In the genomic region with DNA sequence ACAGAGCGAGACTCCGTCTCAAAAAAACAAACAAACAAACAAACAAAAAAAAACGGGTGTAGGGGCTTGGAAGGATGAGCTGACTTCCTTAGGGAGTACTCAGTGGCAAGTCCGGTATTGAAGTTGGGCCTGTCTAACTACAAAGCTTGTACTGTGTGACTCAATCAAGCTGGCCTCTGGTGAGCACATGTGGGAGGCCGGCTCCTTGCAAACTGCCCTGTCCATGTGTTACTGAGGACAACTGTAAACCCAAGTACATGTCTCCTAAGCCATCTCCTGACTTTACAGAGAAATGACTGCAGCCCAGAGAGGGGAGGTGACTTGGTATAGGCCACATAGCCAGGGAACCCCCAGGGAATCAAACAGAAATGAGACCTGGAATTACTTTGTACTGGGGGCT, we compare ENCODE assay signal across 22 cellular contexts. TPM values are rescaled to one million over a fixed set of nuclear protein-coding genes. Genes with fewer than 3 reads are reported as not detected.
DNase-seq lines count a peak whose midpoint lies in the region; ATAC-seq and TF ChIP-seq lines count a peak whose summit lies in the region.
"Had no signal": no experiment of that assay in that cellular context is flagged by ENCODE, and none has a peak within 500 bp of the region (broad histone marks: within the 10 kb centered on the region; RNA-seq: fewer than 3 reads in every experiment).

No MANE protein-coding gene starts in this region.

- H3K4me1 ChIP-seq in adipocyte (ENCODE audit: control insufficient read depth, insufficient read depth, low read length) (peaks cover 10% of the 10 kb centered on the region), suprapubic skin (peaks cover 8% of the 10 kb centered on the region)
- H3K4me1 ChIP-seq: ascending aorta had no signal

- TF ChIP-seq EP300 in suprapubic skin (IDR thresholded peaks at IDR 0.05) = no peak

- DNase-seq in HCEC 1CT (peak; percentile 23), adipocyte (ENCODE audit: low read depth) (peak; percentile 30), foreskin fibroblast (peak; percentile 57 to 83), suprapubic skin (ENCODE audit: low spot score in 2 of 2) (peak; percentile 28 to 48)
- DNase-seq: activated CD4-positive, alpha-beta T cell treated with anti-CD3 and anti-CD28 coated beads, Interleukin-2, amount 50 U/mL, for 4 hours; activated naive CD4-positive, alpha-beta T cell treated with Interleukin-2 at 50 U/mL for 16 hours; activated T-cell treated with anti-CD3 and anti-CD28 coated beads for 4 hours; NCI-H1417 treated with DMSO at 0.1 percent for 48 hours; NCI-H2171; NCI-H526 treated with DMSO at 0.1 percent for 48 hours; T-cell had no signal

- H3K27ac ChIP-seq in suprapubic skin = no peak overlapping the region
- H3K27ac ChIP-seq: ascending aorta, left lung had no signal

- 68% methylated on average over 5 of the region's 5 CpGs for WGBS in suprapubic skin

- no peak for ATAC-seq in GM19397 (IDR thresholded peaks at IDR 0.05; ENCODE audit: unreplicated experiment)
- no peak for ATAC-seq in HG03565 (IDR thresholded peaks at IDR 0.05; ENCODE audit: unreplicated experiment)
- no peak for ATAC-seq in HG03139 (IDR thresholded peaks at IDR 0.05; ENCODE audit: unreplicated experiment)
- ATAC-seq: stimulated activated memory B cell treated with anti-CD40 and anti-IgM and Interleukin-4, amounts not matched to agents 10 μg/mL and 1 μg/mL and 100 μg/mL, for 72 hours; T-cell had no signal

- peaks cover 15% of the 10 kb centered on the region for H3K27me3 ChIP-seq in adipocyte (replicated peaks; ENCODE audit: control insufficient read depth, insufficient read depth, low read length)
- no peaks in the 10 kb centered on the region for H3K27me3 ChIP-seq in suprapubic skin
- H3K27me3 ChIP-seq: ascending aorta, left lung had no signal

- H3K9me3 ChIP-seq in adipocyte (ENCODE audit: control insufficient read depth, low read length) (peaks cover 7% of the 10 kb centered on the region), suprapubic skin (no peaks in the 10 kb centered on the region)
- H3K9me3 ChIP-seq: ascending aorta, left lung had no signal

- no peak overlapping the region for H3K9ac ChIP-seq in adipocyte (ENCODE audit: low read length)

- no peak overlapping the region for H3K4me3 ChIP-seq in adipocyte (ENCODE audit: low read length)
- H3K4me3 ChIP-seq in foreskin fibroblast (ENCODE audit: low read depth in 1 of 2, low read length in 2 of 2) = no peak overlapping the region
- H3K4me3 ChIP-seq in suprapubic skin = no peak overlapping the region
- H3K4me3 ChIP-seq: ascending aorta, left lung had no signal

- TF ChIP-seq POLR2A in suprapubic skin (IDR thresholded peaks at IDR 0.05) = no peak

- H3K36me3 ChIP-seq in adipocyte (ENCODE audit: control insufficient read depth, insufficient read depth, low read length, severe bottlenecking) = no peaks in the 10 kb centered on the region
- H3K36me3 ChIP-seq in suprapubic skin = no peaks in the 10 kb centered on the region
- H3K36me3 ChIP-seq: ascending aorta, left lung had no signal

- no peak for TF ChIP-seq CTCF in foreskin fibroblast (IDR thresholded peaks at IDR 0.05; ENCODE audit: low read depth, low read length)
- TF ChIP-seq CTCF in suprapubic skin (IDR thresholded peaks at IDR 0.05) = no peak

RNA-seq across cellular contexts. Expression of a gene that starts 11.6 kb away (rescaled TPM):
- total RNA-seq in suprapubic skin = 1 to 10 TPM in 1 of 4 donors, under 1 TPM in 1, not detected in 2; 0.30 to 5.7 TPM
- total RNA-seq: ascending aorta, B cell, H4 had no signal

RNA-seq across cellular contexts. Expression of a gene that starts 11.7 kb away (rescaled TPM):
- under 1 TPM in 1 of 4 donors, not detected in 3; 0.21 TPM for total RNA-seq in suprapubic skin
- total RNA-seq: ascending aorta, H4, mesothelial cell of epicardium, neural crest cell, Right ventricle myocardium inferior had no signal
